Comparison of ENCODE assay signal across 1 cellular context in genomic region chr1:182110635-182111034, GRCh38.
TF ChIP-seq lines count a peak whose summit lies in the region.

No MANE protein-coding gene starts in this region.

TF ChIP-seq in K562, 482 proteins besides CTCF, POLR2A, EP300 and RAD21 (continued from another document):
- TF ChIP-seq ESRRA (IDR thresholded peaks at IDR 0.05; ENCODE audit: borderline replicate concordance, low read depth) (no peak), SOX6 (IDR thresholded peaks at IDR 0.05) (no peak), REST (CRISPR knock-in tag; IDR thresholded peaks at IDR 0.05; ENCODE audit: low read depth) (0 out of 2 replicates have a peak, but pooled peaks have one; percentile 54)
